Comparison of ENCODE assay signal across 1 cellular context in genomic region chr11:133660202-133660568, GRCh38.
TF ChIP-seq lines count a peak whose summit lies in the region.

No MANE protein-coding gene starts in this region.

TF ChIP-seq in GM23338, 12 proteins besides CTCF, POLR2A, EP300 and RAD21 (continued from another document):
- TF ChIP-seq REST (IDR thresholded peaks at IDR 0.05; ENCODE audit: unreplicated experiment) (no peak), ZNF462 (CRISPR knock-in tag; IDR thresholded peaks at IDR 0.05) (no peak), STAT1 (IDR thresholded peaks at IDR 0.05; ENCODE audit: unreplicated experiment) (no peak), EZH2phosphoT487 (IDR thresholded peaks at IDR 0.05; ENCODE audit: unreplicated experiment) (no peak), ZNF331 (CRISPR knock-in tag; IDR thresholded peaks at IDR 0.05; ENCODE audit: low read depth) (no peak), EZH2 (IDR thresholded peaks at IDR 0.05; ENCODE audit: low read depth, unreplicated experiment) (no peak), JUNB (IDR thresholded peaks at IDR 0.05; ENCODE audit: unreplicated experiment) (no peak), ETS1 (IDR thresholded peaks at IDR 0.05) (no peak), POLR2AphosphoS5 (IDR thresholded peaks at IDR 0.05; ENCODE audit: low read depth) (no peak)
